1 cellular context compared by ENCODE assay signal in the genomic region with DNA sequence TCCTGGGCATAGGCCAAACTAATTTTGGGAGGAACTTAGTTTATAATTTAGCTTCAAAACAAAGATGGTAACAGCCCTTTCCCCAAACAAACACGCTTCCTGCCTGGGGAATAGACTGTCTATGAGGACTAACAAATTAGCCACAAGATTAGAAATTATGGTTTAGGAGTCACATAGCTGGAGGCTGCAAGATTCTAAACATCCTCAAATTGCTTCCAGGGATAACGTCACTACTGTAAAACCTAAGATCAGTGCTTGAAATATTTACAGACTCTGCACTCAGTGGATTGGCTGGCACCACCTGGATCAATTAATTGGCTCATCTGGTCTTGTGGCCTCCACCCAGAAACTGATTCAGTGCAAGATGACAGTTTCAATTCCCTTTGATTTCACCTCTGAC.
TF ChIP-seq lines count a peak whose summit lies in the region.

No MANE protein-coding gene starts in this region.

TF ChIP-seq in IMR-90, 13 proteins besides CTCF, POLR2A, EP300 and RAD21 (continued from another document):
- TF ChIP-seq, protein P1, sequence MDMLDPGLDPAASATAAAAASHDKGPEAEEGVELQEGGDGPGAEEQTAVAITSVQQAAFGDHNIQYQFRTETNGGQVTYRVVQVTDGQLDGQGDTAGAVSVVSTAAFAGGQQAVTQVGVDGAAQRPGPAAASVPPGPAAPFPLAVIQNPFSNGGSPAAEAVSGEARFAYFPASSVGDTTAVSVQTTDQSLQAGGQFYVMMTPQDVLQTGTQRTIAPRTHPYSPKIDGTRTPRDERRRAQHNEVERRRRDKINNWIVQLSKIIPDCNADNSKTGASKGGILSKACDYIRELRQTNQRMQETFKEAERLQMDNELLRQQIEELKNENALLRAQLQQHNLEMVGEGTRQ (IDR thresholded peaks at IDR 0.05; ENCODE audit: low read depth, low read length): no peak
- no peak for TF ChIP-seq SMC3 (IDR thresholded peaks at IDR 0.05; ENCODE audit: low read depth, low read length)
- TF ChIP-seq NFE2L2 (IDR thresholded peaks at IDR 0.05; ENCODE audit: low read depth, low read length): no peak
- no peak for TF ChIP-seq RCOR1 (IDR thresholded peaks at IDR 0.05; ENCODE audit: insufficient replicate concordance, low read length)
- TF ChIP-seq CEBPB (IDR thresholded peaks at IDR 0.05; ENCODE audit: low read depth, low read length): no peak
